Comparison of ENCODE assay signal across 27 cellular contexts in genomic region chr4:139732991-139733555, GRCh38.
DNase-seq lines count a peak whose midpoint lies in the region; ATAC-seq, FAIRE-seq and TF ChIP-seq lines count a peak whose summit lies in the region.
"Had no signal": no experiment of that assay in that cellular context is flagged by ENCODE, and none has a peak within 500 bp of the region (broad histone marks: within the 10 kb centered on the region; RNA-seq: fewer than 3 reads in every experiment).

No MANE protein-coding gene starts in this region.

- H2AFZ ChIP-seq in hepatocyte: no peak overlapping the region

- no peak for TF ChIP-seq POLR2A in A549 (IDR thresholded peaks at IDR 0.05; ENCODE audit: low read length)
- no peak for TF ChIP-seq POLR2A in lower leg skin (IDR thresholded peaks at IDR 0.05)

- H3K4me3 ChIP-seq in A549 (no peak overlapping the region), hepatocyte (no peak overlapping the region), lower leg skin (ENCODE audit: low read depth, poor library complexity, severe bottlenecking) (no peak overlapping the region)
- H3K4me3 ChIP-seq: HAP-1, stomach, upper lobe of left lung had no signal

- H3K4me2 ChIP-seq in A549 (no peak overlapping the region), hepatocyte (peak overlapping the region; percentile 74)
- H3K4me2 ChIP-seq: SK-N-SH had no signal

- POLR2A ChIA-PET in A549 (lab: Yijun Ruan, JAX): no interaction called here

- no peak for TF ChIP-seq RAD21 in A549 (conservative IDR thresholded peaks at IDR 0.05 in 1 of 2, IDR thresholded peaks at IDR 0.05 in 1 of 2)

- no peak for ATAC-seq in A549
- no peak for ATAC-seq in stimulated activated naive CD8-positive, alpha-beta T cell treated with anti-CD3 and anti-CD28 coated beads, Interleukin-15, amount 100 ng/mL, for 72 hours
- ATAC-seq: sciatic nerve, WTC11 had no signal

- H3K9me3 Mint-ChIP-seq in progenitor cell of endocrine pancreas (ENCODE audit: low read depth) (no peaks in the 10 kb centered on the region), osteocyte (ENCODE audit: unreplicated experiment) (no peaks in the 10 kb centered on the region)
- H3K9me3 Mint-ChIP-seq in stimulated activated naive CD8-positive, alpha-beta T cell treated with anti-CD3 and anti-CD28 coated beads, Interleukin-15, amount 100 ng/mL, for 72 hours: no peaks in the 10 kb centered on the region
- H3K9me3 Mint-ChIP-seq: activated naive CD4-positive, alpha-beta T cell treated with anti-CD3 and anti-CD28 coated beads, Interleukin-2, amount 50 U/mL, for 24 hours; WTC11 had no signal

- intact Hi-C loops in lower leg skin (cut with DNase I; ENCODE audit: low total_unique reads): loop anchor here (5.0 to 10.0 kb wide), 2 partner anchors 419 to 522 kb away; partner anchors contain the start of gene MAML3

- no peak for FAIRE-seq in A549 (lab: Jason Lieb, UNC)
- FAIRE-seq: GM12891, kidney had no signal

- H3K4me3 Mint-ChIP-seq in progenitor cell of endocrine pancreas (ENCODE audit: low read depth) (no peak overlapping the region), osteocyte (ENCODE audit: unreplicated experiment) (no peak overlapping the region)
- no peak overlapping the region for H3K4me3 Mint-ChIP-seq in stimulated activated naive CD8-positive, alpha-beta T cell treated with anti-CD3 and anti-CD28 coated beads, Interleukin-15, amount 100 ng/mL, for 72 hours
- H3K4me3 Mint-ChIP-seq: activated naive CD4-positive, alpha-beta T cell treated with anti-CD3 and anti-CD28 coated beads, Interleukin-2, amount 50 U/mL, for 24 hours; WTC11 had no signal

- H3K36me3 ChIP-seq in hepatocyte (replicated peaks; ENCODE audit: insufficient read depth, low read depth): no peaks in the 10 kb centered on the region
- H3K36me3 ChIP-seq: ascending aorta, HAP-1 had no signal

- no peaks in the 10 kb centered on the region for H3K9me3 ChIP-seq in A549
- H3K9me3 ChIP-seq in hepatocyte (ENCODE audit: low read depth): no peaks in the 10 kb centered on the region
- H3K9me3 ChIP-seq: ascending aorta, HAP-1, SK-N-SH, stomach, upper lobe of left lung had no signal

- no peaks in the 10 kb centered on the region for H3K9me2 ChIP-seq in hepatocyte (replicated peaks; ENCODE audit: insufficient read depth)
- H3K9me2 ChIP-seq: SK-N-SH had no signal

- H3K27me3 Mint-ChIP-seq in progenitor cell of endocrine pancreas (no peaks in the 10 kb centered on the region), osteocyte (ENCODE audit: unreplicated experiment) (no peaks in the 10 kb centered on the region)
- peaks cover 41% of the 10 kb centered on the region for H3K27me3 Mint-ChIP-seq in stimulated activated naive CD8-positive, alpha-beta T cell treated with anti-CD3 and anti-CD28 coated beads, Interleukin-15, amount 100 ng/mL, for 72 hours

- H3K36me3 Mint-ChIP-seq in progenitor cell of endocrine pancreas (ENCODE audit: insufficient read depth) (peaks cover 9% of the 10 kb centered on the region), osteocyte (ENCODE audit: unreplicated experiment) (peaks cover 3% of the 10 kb centered on the region)
- H3K36me3 Mint-ChIP-seq: activated naive CD4-positive, alpha-beta T cell treated with anti-CD3 and anti-CD28 coated beads, Interleukin-2, amount 50 U/mL, for 24 hours; WTC11 had no signal

- no peak for TF ChIP-seq EP300 in A549 (IDR thresholded peaks at IDR 0.05)

- peaks cover 4% of the 10 kb centered on the region for H3K79me2 ChIP-seq in hepatocyte

- TF ChIP-seq CTCF in A549 (IDR thresholded peaks at IDR 0.05) (no peak), hepatocyte (IDR thresholded peaks at IDR 0.05; ENCODE audit: poor library complexity) (no peak), progenitor cell of endocrine pancreas (IDR thresholded peaks at IDR 0.05; ENCODE audit: unreplicated experiment) (no peak), lower leg skin (IDR thresholded peaks at IDR 0.05) (no peak), osteocyte (IDR thresholded peaks at IDR 0.05) (no peak)

- H3K27ac Mint-ChIP-seq in progenitor cell of endocrine pancreas (peak overlapping the region; percentile 86), osteocyte (ENCODE audit: unreplicated experiment) (no peak overlapping the region)
- no peak overlapping the region for H3K27ac Mint-ChIP-seq in stimulated activated naive CD8-positive, alpha-beta T cell treated with anti-CD3 and anti-CD28 coated beads, Interleukin-15, amount 100 ng/mL, for 72 hours
- H3K27ac Mint-ChIP-seq: activated naive CD4-positive, alpha-beta T cell treated with anti-CD3 and anti-CD28 coated beads, Interleukin-2, amount 50 U/mL, for 24 hours; WTC11 had no signal

- DNase-seq in A549 (ENCODE audit: low read depth in 1 of 2, low spot score in 1 of 2): no peak
- DNase-seq in OCI-M1 (lab: John Stamatoyannopoulos, UW): peak; percentile 78
- no peak for DNase-seq in hepatocyte (ENCODE audit: low spot score)
- no peak for DNase-seq in progenitor cell of endocrine pancreas (ENCODE audit: low spot score, unreplicated experiment)
- no peak for DNase-seq in NCI-H2171 treated with DMSO at 0.1 percent for 48 hours (lab: John Stamatoyannopoulos, UW)
- no peak for DNase-seq in lower leg skin (ENCODE audit: low spot score in 2 of 2)
- no peak for DNase-seq in osteocyte (ENCODE audit: extremely low spot score, unreplicated experiment)
- DNase-seq in stimulated activated naive CD8-positive, alpha-beta T cell treated with anti-CD3 and anti-CD28 coated beads, Interleukin-15, amount 100 ng/mL, for 72 hours: no peak
- DNase-seq: ACHN; activated CD8-positive, alpha-beta memory T cell treated with anti-CD3 and anti-CD28 coated beads, Interleukin-2, amount 50 U/mL, for 4 hours; C1 segment of cervical spinal cord; dorsolateral prefrontal cortex; kidney; NCI-H1092 treated with DMSO at 0.1 percent for 48 hours; NCI-H187 treated with DMSO at 0.1 percent for 48 hours; NCI-H526 treated with DMSO at 0.1 percent for 48 hours; SK-N-SH; stimulated activated CD4-positive, alpha-beta T cell treated with anti-CD3 and anti-CD28 coated beads, Interleukin-15, amount 100 ng/mL, for 24 hours; stomach; upper lobe of left lung had no signal

- H3K4me1 ChIP-seq in A549 (no peaks in the 10 kb centered on the region), hepatocyte (ENCODE audit: insufficient read depth) (peaks cover 31% of the 10 kb centered on the region)
- H3K4me1 ChIP-seq: HAP-1 had no signal

- CTCF ChIA-PET in A549 (lab: Yijun Ruan, JAX): interaction anchor here (1.0 kb wide), 1 partner anchor 9 kb away, joined by 4 read pairs; no protein-coding TSS in a partner anchor

- no peaks in the 10 kb centered on the region for H4K20me1 ChIP-seq in hepatocyte (ENCODE audit: insufficient read depth, poor library complexity, severe bottlenecking)

- H3K27ac ChIP-seq in A549: no peak overlapping the region
- H3K27ac ChIP-seq in hepatocyte: peak overlapping the region; percentile 91
- H3K27ac ChIP-seq: HL-60 had no signal

- H3K27me3 ChIP-seq in hepatocyte: no peaks in the 10 kb centered on the region
- H3K27me3 ChIP-seq: ascending aorta, dorsolateral prefrontal cortex, stomach, upper lobe of left lung had no signal

- 89% methylated on average over 4 of the region's 4 CpGs for WGBS in A549 (ENCODE audit: missing lambda C conversion rate)
- WGBS in hepatocyte (ENCODE audit: low lambda C conversion rate, missing lambda C conversion rate): 67% methylated on average over 4 of the region's 4 CpGs
- WGBS in lower leg skin, 2 donors: 78 to 83% methylated on average over 4 of the region's 4 CpGs

- H3K4me1 Mint-ChIP-seq in progenitor cell of endocrine pancreas (ENCODE audit: low read depth) (peaks cover 62% of the 10 kb centered on the region), osteocyte (ENCODE audit: unreplicated experiment) (peaks cover 16% of the 10 kb centered on the region)
- peaks cover 36% of the 10 kb centered on the region for H3K4me1 Mint-ChIP-seq in stimulated activated naive CD8-positive, alpha-beta T cell treated with anti-CD3 and anti-CD28 coated beads, Interleukin-15, amount 100 ng/mL, for 72 hours

TF ChIP-seq in A549, 52 proteins besides CTCF, POLR2A, EP300 and RAD21:
- TF ChIP-seq RFX5 (IDR thresholded peaks at IDR 0.05): no peak
- peak; percentile 10 for TF ChIP-seq MAFK (IDR thresholded peaks at IDR 0.05; ENCODE audit: partially characterized antibody)
